ENCODE assay signal across 29 cellular contexts in the genomic region with DNA sequence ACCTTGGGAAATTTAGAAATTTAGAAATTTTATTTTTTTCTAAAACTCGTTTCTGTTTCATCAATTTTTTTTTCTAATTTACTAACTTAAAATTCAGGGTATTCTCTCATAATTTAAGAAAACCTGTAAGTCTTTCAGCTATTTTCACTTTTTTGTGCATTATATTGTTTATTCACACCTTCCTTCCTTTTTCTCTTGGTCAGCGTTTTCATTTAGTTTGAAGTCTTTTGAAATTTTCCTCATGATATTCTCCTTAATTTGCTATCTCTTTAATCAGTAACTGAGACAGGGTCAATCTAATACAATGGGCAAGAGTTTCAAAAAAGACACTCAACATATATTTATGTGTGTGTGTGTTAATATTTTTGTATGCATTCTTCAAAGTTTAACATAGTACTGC. TPM values are rescaled to one million over a fixed set of nuclear protein-coding genes. Genes with fewer than 3 reads are reported as not detected.
"Had no signal": no experiment of that assay in that cellular context is flagged by ENCODE, and none has a peak within 500 bp of the region (broad histone marks: within the 10 kb centered on the region; RNA-seq: fewer than 3 reads in every experiment).

No MANE protein-coding gene starts in this region.

- H3K4me1 ChIP-seq: neural progenitor cell, stomach, thyroid gland, tibial nerve, upper lobe of left lung had no signal

- DNase-seq: naive B cell; natural killer cell; occipital lobe; ovary; posterior cingulate gyrus; psoas muscle; right cardiac atrium; stimulated activated CD4-positive, alpha-beta T cell treated with anti-CD3 and anti-CD28 coated beads, Interleukin-15, amount 100 ng/mL, for 24 hours; stimulated activated CD4-positive, alpha-beta T cell treated with anti-CD3 and anti-CD28 coated beads, Interleukin-2, amount 100 ng/mL, for 24 hours; stimulated activated CD4-positive, alpha-beta T cell treated with anti-CD3 and anti-CD28 coated beads, Interleukin-2, amount 100 ng/mL, for 48 hours; stimulated activated CD4-positive, alpha-beta T cell treated with anti-CD3 and anti-CD28 coated beads, Interleukin-4, amount 100 ng/mL, for 24 hours; stimulated activated naive B cell treated with anti-CD40 and anti-IgM and Interleukin-4, amounts not matched to agents 10 μg/mL and 1 μg/mL and 100 μg/mL, for 72 hours; stimulated activated naive CD4-positive, alpha-beta T cell treated with Interleukin-2 at 50 U/mL for 16 hours; stomach; thyroid gland; trophoblast cell; upper lobe of left lung had no signal

- H3K4me3 ChIP-seq: neural progenitor cell, ovary, psoas muscle, skin epidermis, stomach, thoracic aorta, thyroid gland, tibial nerve, upper lobe of left lung had no signal

- H3K36me3 Mint-ChIP-seq: naive B cell; natural killer cell; neural progenitor cell; stimulated activated effector memory CD8-positive, alpha-beta T cell treated with anti-CD3 and anti-CD28 coated beads, Interleukin-12 subunit alpha, Interleukin-12 subunit beta, amount 100 ng/mL, for 72 hours; stimulated activated naive B cell treated with anti-CD40 and anti-IgM and Interleukin-4, amounts not matched to agents 10 μg/mL and 1 μg/mL and 100 μg/mL, for 72 hours had no signal

- H3K9me3 ChIP-seq: ovary, psoas muscle, stomach, thoracic aorta, thyroid gland, tibial nerve, upper lobe of left lung had no signal

- H3K79me2 ChIP-seq: parathyroid adenoma had no signal

- FAIRE-seq: urothelium cell line had no signal

- H3K27ac ChIP-seq: neural progenitor cell, ovary, parathyroid adenoma, psoas muscle, skin epidermis, stomach, thoracic aorta, thyroid gland, tibial nerve, upper lobe of left lung had no signal

- H3K4me3 Mint-ChIP-seq: naive B cell; natural killer cell; nephron; neural progenitor cell; stimulated activated effector memory CD8-positive, alpha-beta T cell treated with anti-CD3 and anti-CD28 coated beads, Interleukin-12 subunit alpha, Interleukin-12 subunit beta, amount 100 ng/mL, for 72 hours; stimulated activated naive B cell treated with anti-CD40 and anti-IgM and Interleukin-4, amounts not matched to agents 10 μg/mL and 1 μg/mL and 100 μg/mL, for 72 hours; stimulated activated naive CD8-positive, alpha-beta T cell treated with anti-CD3 and anti-CD28 coated beads, Interleukin-15, Interleukin-2, amounts not matched to agents 100 ng/mL and 50 ng/mL, for 24 hours had no signal

- H3K9ac ChIP-seq: neural progenitor cell, parathyroid adenoma had no signal

- ATAC-seq: natural killer cell; psoas muscle; right cardiac atrium; sciatic nerve; stimulated activated effector memory CD8-positive, alpha-beta T cell treated with anti-CD3 and anti-CD28 coated beads, Interleukin-12 subunit alpha, Interleukin-12 subunit beta, amount 100 ng/mL, for 72 hours; stimulated activated naive B cell treated with anti-CD40 and anti-IgM and Interleukin-4, amounts not matched to agents 10 μg/mL and 1 μg/mL and 100 μg/mL, for 72 hours had no signal

- H3K4me2 ChIP-seq: neural progenitor cell had no signal

- H3K27ac Mint-ChIP-seq: naive B cell; natural killer cell; nephron; neural progenitor cell; progenitor cell of endocrine pancreas; stimulated activated effector memory CD8-positive, alpha-beta T cell treated with anti-CD3 and anti-CD28 coated beads, Interleukin-12 subunit alpha, Interleukin-12 subunit beta, amount 100 ng/mL, for 72 hours; stimulated activated naive B cell treated with anti-CD40 and anti-IgM and Interleukin-4, amounts not matched to agents 10 μg/mL and 1 μg/mL and 100 μg/mL, for 72 hours; stimulated activated naive CD8-positive, alpha-beta T cell treated with anti-CD3 and anti-CD28 coated beads, Interleukin-15, Interleukin-2, amounts not matched to agents 100 ng/mL and 50 ng/mL, for 24 hours had no signal

- H3K27me3 Mint-ChIP-seq: naive B cell, progenitor cell of endocrine pancreas had no signal

- H3K36me3 ChIP-seq: neural progenitor cell, ovary, stomach, thoracic aorta, thyroid gland, tibial nerve, upper lobe of left lung had no signal

- H3K9me3 Mint-ChIP-seq: neural progenitor cell; stimulated activated effector memory CD8-positive, alpha-beta T cell treated with anti-CD3 and anti-CD28 coated beads, Interleukin-12 subunit alpha, Interleukin-12 subunit beta, amount 100 ng/mL, for 72 hours had no signal

- H3K4me1 Mint-ChIP-seq: naive B cell; natural killer cell; nephron; neural progenitor cell; stimulated activated effector memory CD8-positive, alpha-beta T cell treated with anti-CD3 and anti-CD28 coated beads, Interleukin-12 subunit alpha, Interleukin-12 subunit beta, amount 100 ng/mL, for 72 hours; stimulated activated naive B cell treated with anti-CD40 and anti-IgM and Interleukin-4, amounts not matched to agents 10 μg/mL and 1 μg/mL and 100 μg/mL, for 72 hours had no signal

- H3K27me3 ChIP-seq: neural progenitor cell, ovary, stomach, thyroid gland, tibial nerve, upper lobe of left lung had no signal

- H2AFZ ChIP-seq: neural progenitor cell, parathyroid adenoma had no signal

RNA-seq across cellular contexts. Expression of gene MSTN, which starts 50.5 kb away (rescaled TPM):
- total RNA-seq: natural killer cell, osteoblast had no signal
